In the genomic region with DNA sequence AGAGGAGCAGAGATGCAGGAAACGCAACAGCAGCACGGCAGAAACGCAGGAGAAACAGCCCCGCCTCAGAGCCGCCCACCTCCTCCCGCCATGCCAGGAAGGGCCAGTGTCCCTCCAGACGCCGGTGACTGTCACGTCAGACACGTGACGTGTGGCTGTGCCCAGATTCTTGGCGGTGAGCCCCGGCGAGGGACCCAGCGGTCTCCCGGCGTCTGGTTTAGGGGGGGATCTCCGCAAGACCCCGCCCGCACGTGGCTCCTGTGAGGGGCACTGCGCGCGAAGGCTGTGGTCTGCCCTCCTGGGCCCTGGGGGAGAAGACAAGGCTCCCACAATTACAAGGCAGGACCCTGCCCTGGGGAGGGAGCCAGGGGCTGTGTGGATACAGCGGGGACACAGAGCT, we compare ENCODE assay signal across 1 cellular context.
TF ChIP-seq lines count a peak whose summit lies in the region.

No MANE protein-coding gene starts in this region.

TF ChIP-seq in H1, 55 proteins besides CTCF, POLR2A, EP300 and RAD21:
- TF ChIP-seq ASH2L (IDR thresholded peaks at IDR 0.05; ENCODE audit: low read length) = no peak
- TF ChIP-seq RXRA (IDR thresholded peaks at IDR 0.05; ENCODE audit: insufficient read depth, low read depth, low read length) = no peak
- TF ChIP-seq SP2 (IDR thresholded peaks at IDR 0.05; ENCODE audit: low read length) = no peak
- TF ChIP-seq CEBPB (IDR thresholded peaks at IDR 0.05; ENCODE audit: low read depth, low read length) = no peak
- TF ChIP-seq SP1 (IDR thresholded peaks at IDR 0.05; ENCODE audit: low read depth, low read length) = no peak
- no peak for TF ChIP-seq PHF8 (conservative IDR thresholded peaks at IDR 0.05; ENCODE audit: low read depth, low read length)
- no peak for TF ChIP-seq BACH1 (IDR thresholded peaks at IDR 0.05; ENCODE audit: low read length)
- TF ChIP-seq GTF2F1 (IDR thresholded peaks at IDR 0.05; ENCODE audit: borderline replicate concordance, low read depth, low read length) = no peak
- TF ChIP-seq EZH2 (IDR thresholded peaks at IDR 0.05; ENCODE audit: low read depth, low read length, severe bottlenecking) = no peak
